Comparison of ENCODE assay signal across 30 cellular contexts in the genomic region with DNA sequence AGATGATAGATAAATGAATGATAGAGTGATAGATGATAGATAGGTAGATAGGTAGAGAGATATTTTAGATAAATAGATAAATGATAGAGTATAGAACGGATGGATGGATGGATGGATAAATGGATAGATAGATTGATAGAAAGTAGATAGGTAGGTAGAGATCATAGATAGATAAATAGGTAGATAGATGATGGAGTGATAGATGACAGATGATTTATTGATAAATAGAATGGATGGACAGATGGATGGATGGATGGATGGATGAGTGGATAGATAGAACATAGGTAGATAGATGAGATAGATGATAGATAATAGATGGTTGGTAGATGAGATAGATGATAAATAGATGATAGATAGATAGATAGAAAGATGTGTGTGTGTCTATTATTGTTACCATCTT. TPM values are rescaled to one million over a fixed set of nuclear protein-coding genes. Genes with fewer than 3 reads are reported as not detected.
DNase-seq lines count a peak whose midpoint lies in the region; ATAC-seq, FAIRE-seq and TF ChIP-seq lines count a peak whose summit lies in the region.
"Had no signal": no experiment of that assay in that cellular context is flagged by ENCODE, and none has a peak within 500 bp of the region (broad histone marks: within the 10 kb centered on the region; RNA-seq: fewer than 3 reads in every experiment).

No MANE protein-coding gene starts in this region.

- WGBS in A549 (ENCODE audit: missing lambda C conversion rate), result 88% methylated on average over 1 of the region's 1 CpG
- 95 to 97% methylated on average over 1 of the region's 1 CpG for WGBS in heart right ventricle, 2 donors

- ATAC-seq in A549, result no peak
- ATAC-seq in HG03097 (IDR thresholded peaks at IDR 0.05; ENCODE audit: low FRiP score, unreplicated experiment), result no peak
- ATAC-seq in heart right ventricle, result no peak
- ATAC-seq: GM12878 had no signal

- H3K4me1 Mint-ChIP-seq in astrocyte (ENCODE audit: low read depth, unreplicated experiment) (no peaks in the 10 kb centered on the region), glutamatergic neuron (ENCODE audit: low read depth, unreplicated experiment) (no peaks in the 10 kb centered on the region)
- H3K4me1 Mint-ChIP-seq in activated naive CD4-positive, alpha-beta T cell treated with anti-CD3 and anti-CD28 coated beads, Interleukin-2, amount 10 ng/mL, durations not matched to agents 7 days and 5 days, result no peaks in the 10 kb centered on the region
- H3K4me1 Mint-ChIP-seq: CD14-positive monocyte; CD4-positive, alpha-beta memory T cell; CD4-positive, CD25-positive, alpha-beta regulatory T cell; CD8-positive, alpha-beta memory T cell had no signal

- no peak overlapping the region for H3K27ac ChIP-seq in A549
- H3K27ac ChIP-seq in astrocyte (ENCODE audit: low read depth, low read length), result no peak overlapping the region
- no peak overlapping the region for H3K27ac ChIP-seq in heart right ventricle
- H3K27ac ChIP-seq: 22Rv1, BLaER1 had no signal

- no peak overlapping the region for H3K4me2 ChIP-seq in A549
- no peak overlapping the region for H3K4me2 ChIP-seq in astrocyte (ENCODE audit: low read length)
- H3K4me2 ChIP-seq: BLaER1 had no signal

- H3K27me3 ChIP-seq in astrocyte (ENCODE audit: insufficient read depth, low read length) (no peaks in the 10 kb centered on the region), heart right ventricle (peaks cover 0 to 3% (median 0%) of the 10 kb centered on the region in 7 donors)
- H3K27me3 ChIP-seq: BE2C, BLaER1 had no signal

- H3K4me3 Mint-ChIP-seq in astrocyte (ENCODE audit: unreplicated experiment) (no peak overlapping the region), glutamatergic neuron (ENCODE audit: unreplicated experiment) (no peak overlapping the region)
- no peak overlapping the region for H3K4me3 Mint-ChIP-seq in activated naive CD4-positive, alpha-beta T cell treated with anti-CD3 and anti-CD28 coated beads, Interleukin-2, amount 10 ng/mL, durations not matched to agents 7 days and 5 days
- H3K4me3 Mint-ChIP-seq: CD14-positive monocyte; CD4-positive, alpha-beta memory T cell; CD4-positive, CD25-positive, alpha-beta regulatory T cell; CD8-positive, alpha-beta memory T cell had no signal

- H3K27ac Mint-ChIP-seq in astrocyte (ENCODE audit: unreplicated experiment) (no peak overlapping the region), glutamatergic neuron (ENCODE audit: unreplicated experiment) (peak overlapping the region; percentile 49)
- H3K27ac Mint-ChIP-seq in activated naive CD4-positive, alpha-beta T cell treated with anti-CD3 and anti-CD28 coated beads, Interleukin-2, amount 10 ng/mL, durations not matched to agents 7 days and 5 days, result no peak overlapping the region
- H3K27ac Mint-ChIP-seq: CD14-positive monocyte; CD4-positive, alpha-beta memory T cell; CD4-positive, CD25-positive, alpha-beta regulatory T cell had no signal

- no peaks in the 10 kb centered on the region for H3K9me3 Mint-ChIP-seq in astrocyte (ENCODE audit: unreplicated experiment)
- H3K9me3 Mint-ChIP-seq in glutamatergic neuron (ENCODE audit: unreplicated experiment), result peaks cover 6% of the 10 kb centered on the region
- H3K9me3 Mint-ChIP-seq in activated naive CD4-positive, alpha-beta T cell treated with anti-CD3 and anti-CD28 coated beads, Interleukin-2, amount 10 ng/mL, durations not matched to agents 7 days and 5 days, result no peaks in the 10 kb centered on the region
- H3K9me3 Mint-ChIP-seq: CD14-positive monocyte had no signal

- H3K27me3 Mint-ChIP-seq in astrocyte (ENCODE audit: low read depth, unreplicated experiment), result no peaks in the 10 kb centered on the region
- no peaks in the 10 kb centered on the region for H3K27me3 Mint-ChIP-seq in glutamatergic neuron (ENCODE audit: unreplicated experiment)
- no peaks in the 10 kb centered on the region for H3K27me3 Mint-ChIP-seq in activated naive CD4-positive, alpha-beta T cell treated with anti-CD3 and anti-CD28 coated beads, Interleukin-2, amount 10 ng/mL, durations not matched to agents 7 days and 5 days

- no peak for TF ChIP-seq POLR2A in A549 (IDR thresholded peaks at IDR 0.05; ENCODE audit: low read length)

- no peaks in the 10 kb centered on the region for H4K20me1 ChIP-seq in astrocyte (ENCODE audit: insufficient read depth, low read length)
- H4K20me1 ChIP-seq: BLaER1 had no signal

- H2AFZ ChIP-seq in astrocyte (ENCODE audit: low read depth, low read length), result no peak overlapping the region

- FAIRE-seq in A549 (lab: Jason Lieb, UNC) (peak; percentile 43), astrocyte (lab: Jason Lieb, UNC) (peak; percentile 79), colon (lab: Jason Lieb, UNC) (peak; percentile 70)
- FAIRE-seq: GM12878, GM12892, GM18507 had no signal

- H3K36me3 Mint-ChIP-seq in astrocyte (ENCODE audit: low read depth, unreplicated experiment) (no peaks in the 10 kb centered on the region), glutamatergic neuron (ENCODE audit: unreplicated experiment) (no peaks in the 10 kb centered on the region)
- no peaks in the 10 kb centered on the region for H3K36me3 Mint-ChIP-seq in activated naive CD4-positive, alpha-beta T cell treated with anti-CD3 and anti-CD28 coated beads, Interleukin-2, amount 10 ng/mL, durations not matched to agents 7 days and 5 days
- H3K36me3 Mint-ChIP-seq: CD14-positive monocyte; CD4-positive, CD25-positive, alpha-beta regulatory T cell had no signal

- H3K79me2 ChIP-seq in astrocyte (ENCODE audit: insufficient read depth, low read length), result no peaks in the 10 kb centered on the region

- no peak overlapping the region for H3K9ac ChIP-seq in astrocyte (ENCODE audit: low read length)
- H3K9ac ChIP-seq: BLaER1 had no signal

- H3K9me3 ChIP-seq in A549 (no peaks in the 10 kb centered on the region), astrocyte (ENCODE audit: insufficient read depth, low read depth, low read length) (no peaks in the 10 kb centered on the region), heart right ventricle (peaks cover 0 to 3% (median 0%) of the 10 kb centered on the region in 11 donors)
- H3K9me3 ChIP-seq: BE2C, BLaER1 had no signal

- no peak overlapping the region for H3K4me3 ChIP-seq in A549
- no peak overlapping the region for H3K4me3 ChIP-seq in astrocyte (ENCODE audit: insufficient read depth, low read depth, low read length)
- H3K4me3 ChIP-seq in heart right ventricle, result no peak overlapping the region
- H3K4me3 ChIP-seq: BLaER1, GM12878 had no signal

- TF ChIP-seq CTCF in A549 (IDR thresholded peaks at IDR 0.05) (no peak), astrocyte (IDR thresholded peaks at IDR 0.05; ENCODE audit: insufficient read depth, low read depth, low read length) (no peak), glutamatergic neuron (IDR thresholded peaks at IDR 0.05; ENCODE audit: partially characterized antibody, unreplicated experiment) (no peak), GM20000 (IDR thresholded peaks at IDR 0.05; ENCODE audit: extremely low read depth, missing control alignments) (no peak), heart right ventricle (IDR thresholded peaks at IDR 0.05) (no peak)

- CTCF ChIA-PET in A549 (lab: Yijun Ruan, JAX), result no interaction called here
- CTCF ChIA-PET in activated naive CD4-positive, alpha-beta T cell treated with anti-CD3 and anti-CD28 coated beads, Interleukin-2, amount 10 ng/mL, durations not matched to agents 7 days and 5 days (lab: Charles Lee), result no interaction called here

- intact Hi-C loops in heart right ventricle (cut with DNase I), result loop anchor here in 1 of 10 donors (10.0 kb wide), 1 partner anchor 755 kb away; no protein-coding TSS in a partner anchor

- TF ChIP-seq RAD21 in A549 (conservative IDR thresholded peaks at IDR 0.05 in 1 of 2, IDR thresholded peaks at IDR 0.05 in 1 of 2), result no peak

- no peaks in the 10 kb centered on the region for H3K36me3 ChIP-seq in astrocyte (ENCODE audit: insufficient read depth, low read length)
- no peaks in the 10 kb centered on the region for H3K36me3 ChIP-seq in heart right ventricle
- H3K36me3 ChIP-seq: BE2C, BLaER1 had no signal

- no peaks in the 10 kb centered on the region for H3K4me1 ChIP-seq in A549
- no peaks in the 10 kb centered on the region for H3K4me1 ChIP-seq in astrocyte (ENCODE audit: insufficient read depth, low read length)
- H3K4me1 ChIP-seq in heart right ventricle, result no peaks in the 10 kb centered on the region
- H3K4me1 ChIP-seq: BE2C, BLaER1 had no signal

- no peak for TF ChIP-seq EP300 in A549 (IDR thresholded peaks at IDR 0.05)

- POLR2A ChIA-PET in A549 (lab: Yijun Ruan, JAX), result no interaction called here

- DNase-seq in A549 (ENCODE audit: low read depth in 1 of 2, low spot score in 1 of 2), result no peak
- DNase-seq in astrocyte (ENCODE audit: low read depth), result no peak
- DNase-seq in glutamatergic neuron, result no peak
- no peak for DNase-seq in GM20000 (ENCODE audit: low spot score)
- DNase-seq in activated naive CD4-positive, alpha-beta T cell treated with anti-CD3 and anti-CD28 coated beads, Interleukin-2, amount 10 ng/mL, durations not matched to agents 7 days and 5 days, result no peak
- no peak for DNase-seq in heart right ventricle
- DNase-seq: ACHN; BE2C; C1 segment of cervical spinal cord; CD4-positive, alpha-beta memory T cell; CD4-positive, CD25-positive, alpha-beta regulatory T cell; CD8-positive, alpha-beta memory T cell; COR-L47; DMS 273 treated with DMSO at 0.1 percent for 48 hours; DMS153; DMS53; DMS79; DND-41; EL; GDM1 had no signal

TF ChIP-seq in A549, 52 proteins besides CTCF, POLR2A, EP300 and RAD21 (continues in another document):
- TF ChIP-seq CBX8 (IDR thresholded peaks at IDR 0.05), result no peak

RNA-seq across cellular contexts. Expression of a gene that starts 49.5 kb away (rescaled TPM):
- polyA plus RNA-seq in A549 (2011; rRNA removed) (17.4 and 22.0 TPM in 2 replicates), A549 (2017; fragmentation: RNase III; extraction: RNeasy Plus Mini Kit Qiagen cat#74134 plus additional on column Dnase treatment) (9.2 to 11.2 TPM (median 9.9 TPM) in 3 replicates), heart right ventricle (1 to 10 TPM; 4.2 to 5.8 TPM)
- polyA plus RNA-seq in A549 (2012; cell fraction: cytosol; rRNA removed), result 3.9 and 5.4 TPM in 2 replicates
- 8.4 and 8.5 TPM in 2 replicates for polyA plus RNA-seq in A549 (2012; cell fraction: nucleus; rRNA removed)
- polyA minus RNA-seq in A549 (2011; rRNA and poly(A)+ RNA removed), result 24.6 and 25.8 TPM in 2 replicates
- total RNA-seq in astrocyte (7.3 and 9.2 TPM in 2 replicates), glutamatergic neuron (ENCODE audit: unreplicated experiment) (13.3 TPM), heart right ventricle (10 to 100 TPM in 4 of 10 donors, 1 to 10 TPM in 6; 4.6 to 19.0 (median 8.8) TPM)
- total RNA-seq: G401 had no signal

RNA-seq across cellular contexts. Expression of a gene that starts 50.9 kb away (rescaled TPM):
- polyA plus RNA-seq in A549 (2011; rRNA removed) (14.1 and 14.3 TPM in 2 replicates), A549 (2017; fragmentation: RNase III; extraction: RNeasy Plus Mini Kit Qiagen cat#74134 plus additional on column Dnase treatment) (11.0 to 13.6 TPM (median 12.7 TPM) in 3 replicates), heart right ventricle (1 to 10 TPM in 1 of 2 donors, under 1 TPM in 1; 0.73 to 1.3 TPM)
- polyA plus RNA-seq in A549 (2012; cell fraction: cytosol; rRNA removed), result 6.8 and 10.2 TPM in 2 replicates
- 6.9 and 8.6 TPM in 2 replicates for polyA plus RNA-seq in A549 (2012; cell fraction: nucleus; rRNA removed)
- polyA minus RNA-seq in A549 (2011; rRNA and poly(A)+ RNA removed), result 27.1 and 33.3 TPM in 2 replicates
- total RNA-seq in astrocyte (15.5 and 16.3 TPM in 2 replicates), glutamatergic neuron (ENCODE audit: unreplicated experiment) (21.9 TPM), heart right ventricle (1 to 10 TPM in 6 of 10 donors, under 1 TPM in 4; 0.32 to 6.8 (median 1.1) TPM)
- total RNA-seq: CD4-positive, alpha-beta memory T cell; CD4-positive, CD25-positive, alpha-beta regulatory T cell; CD8-positive, alpha-beta memory T cell; Daoy; GM12878 had no signal
- polyA plus RNA-seq: CD14-positive monocyte; CD4-positive, alpha-beta memory T cell; CD4-positive, CD25-positive, alpha-beta regulatory T cell; CD8-positive, alpha-beta memory T cell had no signal
